Comparison of ENCODE assay signal across 21 cellular contexts in the genomic region with DNA sequence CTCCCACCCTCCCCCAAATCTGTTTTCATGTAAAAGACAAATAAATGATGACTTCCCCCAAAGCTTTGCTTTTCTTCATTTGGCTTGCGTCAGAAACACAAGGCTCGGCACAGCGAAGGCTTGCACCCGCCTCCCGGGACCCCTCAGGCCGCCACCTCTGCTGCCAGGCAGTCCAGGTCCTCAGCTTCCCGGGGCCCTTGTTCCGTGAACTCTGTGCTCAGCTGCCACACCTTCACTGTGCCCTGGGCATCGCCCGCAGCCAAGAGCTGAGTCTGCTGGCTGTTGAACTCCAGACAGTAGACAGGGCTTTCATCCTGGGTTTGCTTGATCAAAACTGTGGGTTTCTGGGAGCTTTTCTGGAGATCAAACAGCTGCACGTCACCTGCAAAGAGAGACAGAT. TPM values are rescaled to one million over a fixed set of nuclear protein-coding genes. Genes with fewer than 3 reads are reported as not detected.
A peak's percentile ranks its signal among the peaks of the same experiment; 100 is the strongest.
DNase-seq lines count a peak whose midpoint lies in the region; ATAC-seq and TF ChIP-seq lines count a peak whose summit lies in the region.
"Had no signal": no experiment of that assay in that cellular context is flagged by ENCODE, and none has a peak within 500 bp of the region (broad histone marks: within the 10 kb centered on the region; RNA-seq: fewer than 3 reads in every experiment).

No MANE protein-coding gene starts in this region.

- no peaks in the 10 kb centered on the region for H3K9me3 Mint-ChIP-seq in HFFc6
- no peaks in the 10 kb centered on the region for H3K9me3 Mint-ChIP-seq in nephron progenitor cell
- H3K9me3 Mint-ChIP-seq: natural killer cell treated with Interleukin-12 subunit alpha and Interleukin-12 subunit beta and Interleukin-15 and Interleukin-18, amount 100 ng/mL, for 72 hours; stimulated activated naive CD8-positive, alpha-beta T cell treated with anti-CD3 and anti-CD28 coated beads, Interleukin-15, Interleukin-2, amounts not matched to agents 100 ng/mL and 50 ng/mL, for 24 hours had no signal

- CTCF ChIA-PET in AG04450 (lab: Charles Lee) (interaction anchor here (0.7 kb wide), 1 partner anchor 56 kb away, joined by 4 read pairs; no protein-coding TSS in a partner anchor), mammary epithelial cell (lab: Charles Lee; ENCODE audit: low non-redundant PET) (no interaction called here)

- no peak for TF ChIP-seq CTCF in AG04450 (IDR thresholded peaks at IDR 0.05; ENCODE audit: low read depth, low read length)
- TF ChIP-seq CTCF in HFFc6 (IDR thresholded peaks at IDR 0.05): no peak
- TF ChIP-seq CTCF in mammary epithelial cell (conservative IDR thresholded peaks at IDR 0.05 in 1 of 2, IDR thresholded peaks at IDR 0.05 in 1 of 2; ENCODE audit: extremely low read depth in 1 of 2, insufficient read depth in 1 of 2, low read depth in 1 of 2, low read length in 2 of 2): no peak
- no peak for TF ChIP-seq CTCF in nephron progenitor cell (IDR thresholded peaks at IDR 0.05)

- H3K9ac ChIP-seq in mammary epithelial cell (ENCODE audit: insufficient read depth, low read length): no peak overlapping the region

- no peaks in the 10 kb centered on the region for H4K20me1 ChIP-seq in mammary epithelial cell (ENCODE audit: insufficient read depth, low read length)

- H3K27ac ChIP-seq in AG04450 (ENCODE audit: low read depth, low read length): peak overlapping the region; percentile 31
- H3K27ac ChIP-seq in mammary epithelial cell (ENCODE audit: insufficient read depth, low read depth, low read length): no peak overlapping the region
- H3K27ac ChIP-seq: psoas muscle, VCaP had no signal

- intact Hi-C loops in mammary epithelial cell (cut with micrococcal nuclease): loop anchor here (10.0 kb wide), 1 partner anchor 151 kb away; the partner anchor contains the start of gene TBC1D13

- H2AFZ ChIP-seq in mammary epithelial cell (ENCODE audit: low read depth, low read length): no peak overlapping the region

- H3K27ac Mint-ChIP-seq in HFFc6 (peak overlapping the region; percentile 94), nephron progenitor cell (peak overlapping the region; percentile 66)
- H3K27ac Mint-ChIP-seq: natural killer cell treated with Interleukin-12 subunit alpha and Interleukin-12 subunit beta and Interleukin-15 and Interleukin-18, amount 100 ng/mL, for 72 hours; stimulated activated naive CD8-positive, alpha-beta T cell treated with anti-CD3 and anti-CD28 coated beads, Interleukin-15, Interleukin-2, amounts not matched to agents 100 ng/mL and 50 ng/mL, for 24 hours had no signal

- H3K4me1 Mint-ChIP-seq in HFFc6 (ENCODE audit: low read depth) (peaks cover 37% of the 10 kb centered on the region), nephron progenitor cell (peaks cover 15% of the 10 kb centered on the region)

- WGBS in mammary epithelial cell (ENCODE audit: low coverage, missing lambda C conversion rate): 86% methylated on average over 9 of the region's 11 CpGs

- no peak overlapping the region for H3K4me2 ChIP-seq in mammary epithelial cell (ENCODE audit: insufficient read depth, low read depth, low read length)

- H3K27me3 ChIP-seq in AG04450 (ENCODE audit: control insufficient read depth, insufficient read depth, low read length) (no peaks in the 10 kb centered on the region), mammary epithelial cell (ENCODE audit: insufficient read depth, low read length) (no peaks in the 10 kb centered on the region)
- H3K27me3 ChIP-seq: transverse colon had no signal

- H3K9me3 ChIP-seq in AG04450 (ENCODE audit: control insufficient read depth, insufficient read depth, low read length) (no peaks in the 10 kb centered on the region; the same call in 1 of the 2 replicates), mammary epithelial cell (replicated peaks; ENCODE audit: insufficient read depth, low read length) (no peaks in the 10 kb centered on the region)
- H3K9me3 ChIP-seq: psoas muscle, transverse colon had no signal

- dilution Hi-C loops in mammary epithelial cell (cut with HindIII; ENCODE audit: low sequenced_read_pairs): no loop called here

- H3K4me3 ChIP-seq in AG04450 (ENCODE audit: low read depth, low read length) (no peak overlapping the region), mammary epithelial cell (replicated peaks in 1 of 3; ENCODE audit: insufficient read depth in 1 of 3, low read depth in 2 of 3, low read length in 3 of 3) (no peak overlapping the region)
- H3K4me3 ChIP-seq: psoas muscle, skin epidermis, transverse colon had no signal

- H3K4me3 Mint-ChIP-seq in HFFc6 (no peak overlapping the region; the same call in 1 of the 2 replicates), nephron progenitor cell (no peak overlapping the region)
- H3K4me3 Mint-ChIP-seq: natural killer cell treated with Interleukin-12 subunit alpha and Interleukin-12 subunit beta and Interleukin-15 and Interleukin-18, amount 100 ng/mL, for 72 hours; stimulated activated naive CD8-positive, alpha-beta T cell treated with anti-CD3 and anti-CD28 coated beads, Interleukin-15, Interleukin-2, amounts not matched to agents 100 ng/mL and 50 ng/mL, for 24 hours had no signal

- ATAC-seq in GM18520 (IDR thresholded peaks at IDR 0.05; ENCODE audit: unreplicated experiment) (no peak), HG02678 (IDR thresholded peaks at IDR 0.05; ENCODE audit: unreplicated experiment) (no peak)
- ATAC-seq: psoas muscle had no signal

- BruUV-seq in mammary epithelial cell (replicated peaks; lab: Mats Ljungman, UMichigan): TSS peak; percentile 52

- H3K27me3 Mint-ChIP-seq in HFFc6 (ENCODE audit: insufficient read depth) (peaks cover 27% of the 10 kb centered on the region), nephron progenitor cell (ENCODE audit: low read depth, poor library complexity) (no peaks in the 10 kb centered on the region)
- H3K27me3 Mint-ChIP-seq: natural killer cell treated with Interleukin-12 subunit alpha and Interleukin-12 subunit beta and Interleukin-15 and Interleukin-18, amount 100 ng/mL, for 72 hours; stimulated activated naive CD8-positive, alpha-beta T cell treated with anti-CD3 and anti-CD28 coated beads, Interleukin-15, Interleukin-2, amounts not matched to agents 100 ng/mL and 50 ng/mL, for 24 hours had no signal

- H3K4me1 ChIP-seq in mammary epithelial cell (ENCODE audit: insufficient read depth, low read length): peaks cover 28% of the 10 kb centered on the region

- H3K36me3 ChIP-seq in mammary epithelial cell (ENCODE audit: insufficient read depth, low read length): peaks cover 22% of the 10 kb centered on the region

- peaks cover 3% of the 10 kb centered on the region for H3K79me2 ChIP-seq in mammary epithelial cell (ENCODE audit: insufficient read depth, low read length)

- peaks cover 31% of the 10 kb centered on the region for H3K36me3 Mint-ChIP-seq in HFFc6 (ENCODE audit: low read depth)
- peaks cover 48% of the 10 kb centered on the region for H3K36me3 Mint-ChIP-seq in nephron progenitor cell (ENCODE audit: low read depth)

- in situ Hi-C loops in mammary epithelial cell (cut with MboI; ENCODE audit: low sequenced_read_pairs in 2 of 2): no loop called here

- DNase-seq in AG04450 (ENCODE audit: low read depth, low spot score) (no peak), HFFc6 (no peak), mammary epithelial cell (no peak), nephron progenitor cell (no peak), RKO (ENCODE audit: low spot score) (no peak)
- DNase-seq: activated CD4-positive, alpha-beta T cell treated with anti-CD3 and anti-CD28 coated beads, Interleukin-2, amount 50 U/mL, for 1 hour; activated CD8-positive, alpha-beta memory T cell treated with anti-CD3 and anti-CD28 coated beads, Interleukin-2, amount 50 U/mL, for 4 hours; foreskin fibroblast; HCEC 1CT; hippocampal formation; islet precursor cell; NCI-H446 treated with DMSO at 0.1 percent for 48 hours; psoas muscle; T-helper 1 cell; transverse colon had no signal

- POLR2A ChIA-PET in AG04450 (lab: Yijun Ruan, JAX): no interaction called here

RNA-seq across cellular contexts. Expression of gene DYNC2I2, which starts 23.0 kb away (rescaled TPM):
- polyA plus RNA-seq in AG04450 (2011; rRNA removed) (10.9 and 16.7 TPM in 2 replicates), mammary epithelial cell (60.7 TPM)
- polyA minus RNA-seq in AG04450 (2011; rRNA and poly(A)+ RNA removed): 13.0 and 13.1 TPM in 2 replicates
- 10 to 100 TPM; 34.5 to 51.7 (median 49.9) TPM for total RNA-seq in HFFc6 (2021; fragmentation: NEBNext Ultra II Directional; extraction: Animal tissue kit (Norgen Biotek cat#: 25700))
- 10 to 100 TPM; 28.5 to 54.4 TPM for total RNA-seq in mammary epithelial cell
- polyA minus RNA-seq in mammary epithelial cell: 46.9 TPM

RNA-seq across cellular contexts. Expression of gene SET, which starts 55.4 kb away (rescaled TPM):
- polyA plus RNA-seq in AG04450 (2011; rRNA removed): 193 and 259 TPM in 2 replicates
- 99.7 and 176 TPM in 2 replicates for polyA minus RNA-seq in AG04450 (2011; rRNA and poly(A)+ RNA removed)
- 100 to 1,000 TPM; 297 to 358 (median 343) TPM for total RNA-seq in HFFc6 (2021; fragmentation: NEBNext Ultra II Directional; extraction: Animal tissue kit (Norgen Biotek cat#: 25700))
- 100 to 1,000 TPM; 282 to 484 TPM for total RNA-seq in mammary epithelial cell
- polyA plus RNA-seq in mammary epithelial cell: 136 TPM
- 116 TPM for polyA minus RNA-seq in mammary epithelial cell
